11 cellular contexts compared by ENCODE assay signal in genomic region chr18:6207941-6208340, GRCh38.
"Had no signal": no experiment of that assay in that cellular context is flagged by ENCODE, and none has a peak within 500 bp of the region (broad histone marks: within the 10 kb centered on the region; RNA-seq: fewer than 3 reads in every experiment).

No MANE protein-coding gene starts in this region.

- H3K4me2 ChIP-seq: GM23338 had no signal

- H3K36me3 ChIP-seq: HAP-1 had no signal

- DNase-seq: GM23248, GOT3, H7, H9, HCEC 1CT, HFFc6 had no signal

- FAIRE-seq: H1, H54 had no signal

- H3K4me3 ChIP-seq: GM23248, GM23338, HAP-1 had no signal

- H3K4me1 ChIP-seq: HAP-1 had no signal

- H3K9me3 ChIP-seq: HAP-1 had no signal

- ATAC-seq: GM23338, HCT116 had no signal

- H3K27ac ChIP-seq: GM23248 had no signal
